In genomic region chr11:119476038-119476437, GRCh38 we compare ENCODE assay signal across 19 cellular contexts. TPM values are rescaled to one million over a fixed set of nuclear protein-coding genes. Genes with fewer than 3 reads are reported as not detected.
"Had no signal": no experiment of that assay in that cellular context is flagged by ENCODE, and none has a peak within 500 bp of the region (broad histone marks: within the 10 kb centered on the region; RNA-seq: fewer than 3 reads in every experiment).

No MANE protein-coding gene starts in this region.

- H3K9me3 ChIP-seq: SJSA1 had no signal

- DNase-seq: Kasumi-1, MM.1S, NCI-H1092 treated with DMSO at 0.1 percent for 48 hours, NCI-H1436, NCI-H187, NCI-H2029, NCI-H2081 treated with DMSO at 0.1 percent for 48 hours, NCI-H2171, NCI-H446, NCI-H510A, NCI-H524 treated with DMSO at 0.1 percent for 48 hours, NCI-H774, Right ventricle myocardium superior, SIG-M5 had no signal

- FAIRE-seq: HepG2, RCC 7860 had no signal

- H3K27ac ChIP-seq: KMS-11, SJSA1, SK-N-MC had no signal

- H3K27me3 ChIP-seq: SJSA1 had no signal

- ATAC-seq: HepG2 had no signal

- H3K4me3 ChIP-seq: SJSA1, SK-N-MC had no signal

- H3K36me3 ChIP-seq: SJSA1 had no signal

RNA-seq across cellular contexts. Expression of gene THY1, which starts 53.1 kb away (rescaled TPM):
- total RNA-seq: HepG2 had no signal
